Comparison of ENCODE assay signal across 8 cellular contexts in genomic region chr17:42101513-42102292, GRCh38. TPM values are rescaled to one million over a fixed set of nuclear protein-coding genes. Genes with fewer than 3 reads are reported as not detected.
A peak's percentile ranks its signal among the peaks of the same experiment; 100 is the strongest.
DNase-seq lines count a peak whose midpoint lies in the region; ATAC-seq and TF ChIP-seq lines count a peak whose summit lies in the region.

No MANE protein-coding gene starts in this region.

- no peak overlapping the region for H3K27ac ChIP-seq in Karpas-422 (ENCODE audit: low read length)

- no peaks in the 10 kb centered on the region for H3K9me3 ChIP-seq in Karpas-422 (ENCODE audit: low read length)

- no peak overlapping the region for H3K4me2 ChIP-seq in Karpas-422 (ENCODE audit: low read depth, low read length, poor library complexity, severe bottlenecking)

- no peaks in the 10 kb centered on the region for H3K27me3 ChIP-seq in Karpas-422 (ENCODE audit: low read length)

- H3K4me1 ChIP-seq in Karpas-422 (ENCODE audit: low read length): no peaks in the 10 kb centered on the region; the same call in 1 of the 2 replicates

- DNase-seq in DMS53 (lab: John Stamatoyannopoulos, UW) (peak; percentile 67), Karpas-422 (peak; percentile 87), T1000 (lab: John Stamatoyannopoulos, UW) (peak; percentile 28), astrocyte of the spinal cord (ENCODE audit: low read depth, low spot score) (peak; percentile 70), iPS-NIHi7 (ENCODE audit: extremely low spot score) (peak; percentile 93)
- DNase-seq in stimulated activated CD4-positive, alpha-beta T cell treated with anti-CD3 and anti-CD28 coated beads, Interleukin-12 subunit alpha, Interleukin-12 subunit beta, amount 100 ng/mL, for 24 hours (ENCODE audit: low read depth in 2 of 2): peak; percentile 28 to 75

- no peaks in the 10 kb centered on the region for H4K20me1 ChIP-seq in Karpas-422 (ENCODE audit: insufficient read depth, low read depth, low read length)

- peak; percentile 99 for TF ChIP-seq CTCF in astrocyte of the spinal cord (IDR thresholded peaks at IDR 0.05; ENCODE audit: low read depth, low read length)

- H3K36me3 ChIP-seq in Karpas-422 (ENCODE audit: insufficient read depth, low read length): no peaks in the 10 kb centered on the region

- H3K4me3 ChIP-seq in Karpas-422 (ENCODE audit: low read length) (no peak overlapping the region), astrocyte of the spinal cord (ENCODE audit: low read depth, low read length) (no peak overlapping the region)

- H2AFZ ChIP-seq in Karpas-422 (ENCODE audit: low read length): no peak overlapping the region

- in situ Hi-C loops in astrocyte of the spinal cord (cut with HindIII; ENCODE audit: low sequenced_read_pairs): no loop called here

- H3K9ac ChIP-seq in Karpas-422 (ENCODE audit: low read length): no peak overlapping the region

- ATAC-seq in GM19455 (IDR thresholded peaks at IDR 0.05; ENCODE audit: unreplicated experiment) (no peak), GM18520 (IDR thresholded peaks at IDR 0.05; ENCODE audit: unreplicated experiment) (no peak)

- H3K79me2 ChIP-seq in Karpas-422 (ENCODE audit: low read length): no peaks in the 10 kb centered on the region

- H3K9me2 ChIP-seq in Karpas-422 (replicated peaks; ENCODE audit: insufficient read depth, low read length): no peaks in the 10 kb centered on the region

RNA-seq across cellular contexts. Expression of gene ZNF385C, which starts 3.4 kb away (rescaled TPM):
- total RNA-seq in Karpas-422 (2014; rRNA removed; shearing (Covaris generic); ENCODE audit: low replicate concordance): not detected in 2 replicates

RNA-seq across cellular contexts. Expression of gene DHX58, which starts 10.8 kb away (rescaled TPM):
- total RNA-seq in Karpas-422 (2014; rRNA removed; shearing (Covaris generic); ENCODE audit: low replicate concordance): 12.6 and 20.3 TPM in 2 replicates

RNA-seq across cellular contexts. Expression of gene KAT2A, which starts 19.5 kb away (rescaled TPM):
- total RNA-seq in Karpas-422 (2014; rRNA removed; shearing (Covaris generic); ENCODE audit: low replicate concordance): 26.7 and 34.6 TPM in 2 replicates

RNA-seq across cellular contexts. Expression of gene HSPB9, which starts 20.9 kb away (rescaled TPM):
- total RNA-seq in Karpas-422 (2014; rRNA removed; shearing (Covaris generic); ENCODE audit: low replicate concordance): 0.29 and 0.37 TPM in 2 replicates

RNA-seq across cellular contexts. Expression of gene C17orf113, which starts 51.3 kb away (rescaled TPM):
- total RNA-seq in Karpas-422 (2014; rRNA removed; shearing (Covaris generic); ENCODE audit: low replicate concordance): not detected in 2 replicates

Comparison
In these comparisons a context has a peak if more than half of its experiments do, and no peak if none do; other contexts are left out.
1. DNase-seq: peak in every context shown above with its lines; median percentile 93 in iPS-NIHi7; 87 in Karpas-422; 70 in astrocyte of the spinal cord; 67 in DMS53; 52 in stimulated activated CD4-positive, alpha-beta T cell treated with anti-CD3 and anti-CD28 coated beads, Interleukin-12 subunit alpha, Interleukin-12 subunit beta, amount 100 ng/mL, for 24 hours; 28 in T1000.